Comparison of ENCODE assay signal across 16 cellular contexts in the genomic region with DNA sequence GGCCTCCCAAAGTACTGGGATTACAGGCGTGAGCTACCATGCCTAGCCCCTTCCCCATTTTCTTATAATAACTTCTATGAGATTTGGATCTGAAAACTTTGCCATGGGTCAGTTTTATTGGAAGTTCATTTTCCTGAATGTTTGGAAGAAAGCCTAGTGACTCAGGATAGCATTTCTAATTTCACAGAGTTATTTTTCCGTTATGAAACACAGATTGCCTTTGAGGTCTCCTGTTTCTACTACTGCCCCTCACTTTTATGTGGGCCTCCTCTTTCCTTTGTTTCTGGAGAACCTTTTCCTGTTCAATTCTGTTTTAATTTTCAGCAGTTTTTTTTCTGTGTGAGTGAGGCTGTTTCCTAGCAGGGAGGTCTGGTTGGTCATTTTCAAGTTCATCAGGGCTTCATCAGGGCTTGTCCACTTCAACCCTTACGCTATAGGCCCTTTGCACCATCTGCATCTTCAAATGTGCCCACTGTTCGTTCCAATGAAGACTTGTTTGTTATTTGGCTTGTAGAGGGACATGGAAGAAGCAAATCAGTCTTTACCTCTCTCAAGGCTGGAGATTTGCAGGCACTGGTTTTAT. TPM values are rescaled to one million over a fixed set of nuclear protein-coding genes. Genes with fewer than 3 reads are reported as not detected.
DNase-seq lines count a peak whose midpoint lies in the region; ATAC-seq and TF ChIP-seq lines count a peak whose summit lies in the region.
"Had no signal": no experiment of that assay in that cellular context is flagged by ENCODE, and none has a peak within 500 bp of the region (broad histone marks: within the 10 kb centered on the region; RNA-seq: fewer than 3 reads in every experiment).

No MANE protein-coding gene starts in this region.

- peak; percentile 64 for DNase-seq in AG08395 (ENCODE audit: low spot score)
- DNase-seq in WTC11 (ENCODE audit: low spot score) = no peak
- DNase-seq in fibroblast of the aortic adventitia (ENCODE audit: low read depth) = peak; percentile 74
- no peak for DNase-seq in gastrocnemius medialis
- DNase-seq in stimulated activated CD8-positive, alpha-beta memory T cell treated with anti-CD3 and anti-CD28 coated beads, Interleukin-4, amount 100 ng/mL, for 48 hours = no peak
- no peak for DNase-seq in activated naive CD4-positive, alpha-beta T cell (lab: John Stamatoyannopoulos, UW)
- DNase-seq in NCI-H146 (lab: John Stamatoyannopoulos, UW) = no peak
- DNase-seq in SHP77 treated with DMSO at 0.1 percent for 48 hours (lab: John Stamatoyannopoulos, UW) = no peak
- DNase-seq: activated naive CD8-positive, alpha-beta T cell treated with anti-CD3 and anti-CD28 coated beads, Interleukin-2, amount 10 ng/mL, durations not matched to agents 7 days and 5 days; DMS 273 treated with DMSO at 0.1 percent for 48 hours; islet precursor cell; Kasumi-1; NCI-H2081; stimulated activated CD4-positive, alpha-beta T cell treated with anti-CD3 and anti-CD28 coated beads, Interleukin-4, amount 100 ng/mL, for 4 hours had no signal

- intact Hi-C loops in gastrocnemius medialis (cut with DNase I; ENCODE audit: low total_unique reads) = no loop called here

- no peak for TF ChIP-seq POLR2A in gastrocnemius medialis (IDR thresholded peaks at IDR 0.05)

- peaks cover 25 to 32% of the 10 kb centered on the region in 2 donors for H3K4me1 ChIP-seq in gastrocnemius medialis

- H3K36me3 ChIP-seq in gastrocnemius medialis = no peaks in the 10 kb centered on the region

- H3K36me3 Mint-ChIP-seq in WTC11 = peaks cover 15% of the 10 kb centered on the region

- peaks cover 83% of the 10 kb centered on the region for H3K4me1 Mint-ChIP-seq in WTC11

- H3K4me3 ChIP-seq in fibroblast of the aortic adventitia (ENCODE audit: low read depth, low read length) (no peak overlapping the region), gastrocnemius medialis (no peak overlapping the region)

- no peaks in the 10 kb centered on the region for H3K9me3 ChIP-seq in gastrocnemius medialis

- TF ChIP-seq CTCF in WTC11 (IDR thresholded peaks at IDR 0.05) (no peak), fibroblast of the aortic adventitia (IDR thresholded peaks at IDR 0.05; ENCODE audit: insufficient read depth, low read length) (no peak), gastrocnemius medialis (IDR thresholded peaks at IDR 0.05 in 4 of 5, conservative IDR thresholded peaks at IDR 0.05 in 1 of 5) (no peak)

- no peaks in the 10 kb centered on the region for H3K27me3 ChIP-seq in gastrocnemius medialis

- H3K4me3 Mint-ChIP-seq in WTC11 = no peak overlapping the region
- H3K4me3 Mint-ChIP-seq: activated naive CD8-positive, alpha-beta T cell treated with anti-CD3 and anti-CD28 coated beads, Interleukin-2, amount 10 ng/mL, durations not matched to agents 7 days and 5 days; stimulated activated memory B cell treated with anti-CD40 and anti-IgM and Interleukin-4, amounts not matched to agents 10 μg/mL and 1 μg/mL and 100 μg/mL, for 72 hours; T-helper 1 cell treated with Interleukin-12 subunit alpha and Interleukin-12 subunit beta and Interleukin-4 antibody, amounts not matched to agents 30 μg/mL and 1 μg/mL, for 36 hours had no signal

- H3K27ac ChIP-seq in gastrocnemius medialis = peak overlapping the region; percentile 27 to 56 (median 39)

- no peaks in the 10 kb centered on the region for H3K27me3 Mint-ChIP-seq in WTC11 (ENCODE audit: low read depth)
- H3K27me3 Mint-ChIP-seq: activated naive CD8-positive, alpha-beta T cell treated with anti-CD3 and anti-CD28 coated beads, Interleukin-2, amount 10 ng/mL, durations not matched to agents 7 days and 5 days; stimulated activated memory B cell treated with anti-CD40 and anti-IgM and Interleukin-4, amounts not matched to agents 10 μg/mL and 1 μg/mL and 100 μg/mL, for 72 hours had no signal

- H3K9me3 Mint-ChIP-seq in WTC11 = peaks cover 3% of the 10 kb centered on the region; the same call in 1 of the 2 replicates
- H3K9me3 Mint-ChIP-seq: activated naive CD8-positive, alpha-beta T cell treated with anti-CD3 and anti-CD28 coated beads, Interleukin-2, amount 10 ng/mL, durations not matched to agents 7 days and 5 days; stimulated activated memory B cell treated with anti-CD40 and anti-IgM and Interleukin-4, amounts not matched to agents 10 μg/mL and 1 μg/mL and 100 μg/mL, for 72 hours; T-helper 1 cell treated with Interleukin-12 subunit alpha and Interleukin-12 subunit beta and Interleukin-4 antibody, amounts not matched to agents 30 μg/mL and 1 μg/mL, for 36 hours had no signal

- POLR2A ChIA-PET in WTC11 (lab: Charles Lee) = no interaction called here

- ATAC-seq in WTC11 = no peak
- ATAC-seq in gastrocnemius medialis = peak in 1 of 2 donors; percentile 60
- ATAC-seq: stimulated activated memory B cell treated with anti-CD40 and anti-IgM and Interleukin-4, amounts not matched to agents 10 μg/mL and 1 μg/mL and 100 μg/mL, for 72 hours had no signal

- in situ Hi-C loops in gastrocnemius medialis (cut with MboI; ENCODE audit: low sequenced_read_pairs in 4 of 4) = no loop called here

- H3K27ac Mint-ChIP-seq in WTC11 = peak overlapping the region; percentile 80
- H3K27ac Mint-ChIP-seq: activated naive CD8-positive, alpha-beta T cell treated with anti-CD3 and anti-CD28 coated beads, Interleukin-2, amount 10 ng/mL, durations not matched to agents 7 days and 5 days; stimulated activated memory B cell treated with anti-CD40 and anti-IgM and Interleukin-4, amounts not matched to agents 10 μg/mL and 1 μg/mL and 100 μg/mL, for 72 hours; T-helper 1 cell treated with Interleukin-12 subunit alpha and Interleukin-12 subunit beta and Interleukin-4 antibody, amounts not matched to agents 30 μg/mL and 1 μg/mL, for 36 hours had no signal

- CTCF ChIA-PET in WTC11 (lab: Charles Lee) = no interaction called here

TF ChIP-seq in WTC11, 78 proteins besides CTCF, POLR2A, EP300 and RAD21:
- TF ChIP-seq TEAD1 (CRISPR knock-in tag; IDR thresholded peaks at IDR 0.05) = no peak
- no peak for TF ChIP-seq ZNF416 (CRISPR knock-in tag; IDR thresholded peaks at IDR 0.05)
- TF ChIP-seq, protein P1, sequence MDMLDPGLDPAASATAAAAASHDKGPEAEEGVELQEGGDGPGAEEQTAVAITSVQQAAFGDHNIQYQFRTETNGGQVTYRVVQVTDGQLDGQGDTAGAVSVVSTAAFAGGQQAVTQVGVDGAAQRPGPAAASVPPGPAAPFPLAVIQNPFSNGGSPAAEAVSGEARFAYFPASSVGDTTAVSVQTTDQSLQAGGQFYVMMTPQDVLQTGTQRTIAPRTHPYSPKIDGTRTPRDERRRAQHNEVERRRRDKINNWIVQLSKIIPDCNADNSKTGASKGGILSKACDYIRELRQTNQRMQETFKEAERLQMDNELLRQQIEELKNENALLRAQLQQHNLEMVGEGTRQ (CRISPR knock-in tag; IDR thresholded peaks at IDR 0.05) = no peak
- TF ChIP-seq RORB (CRISPR knock-in tag; IDR thresholded peaks at IDR 0.05) = no peak
- TF ChIP-seq ATF1 (CRISPR knock-in tag; IDR thresholded peaks at IDR 0.05) = no peak
- TF ChIP-seq, protein P2, sequence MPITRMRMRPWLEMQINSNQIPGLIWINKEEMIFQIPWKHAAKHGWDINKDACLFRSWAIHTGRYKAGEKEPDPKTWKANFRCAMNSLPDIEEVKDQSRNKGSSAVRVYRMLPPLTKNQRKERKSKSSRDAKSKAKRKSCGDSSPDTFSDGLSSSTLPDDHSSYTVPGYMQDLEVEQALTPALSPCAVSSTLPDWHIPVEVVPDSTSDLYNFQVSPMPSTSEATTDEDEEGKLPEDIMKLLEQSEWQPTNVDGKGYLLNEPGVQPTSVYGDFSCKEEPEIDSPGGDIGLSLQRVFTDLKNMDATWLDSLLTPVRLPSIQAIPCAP (CRISPR knock-in tag; IDR thresholded peaks at IDR 0.05) = no peak
- TF ChIP-seq, protein P3, sequence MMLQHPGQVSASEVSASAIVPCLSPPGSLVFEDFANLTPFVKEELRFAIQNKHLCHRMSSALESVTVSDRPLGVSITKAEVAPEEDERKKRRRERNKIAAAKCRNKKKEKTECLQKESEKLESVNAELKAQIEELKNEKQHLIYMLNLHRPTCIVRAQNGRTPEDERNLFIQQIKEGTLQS (CRISPR knock-in tag; conservative IDR thresholded peaks at IDR 0.05) = no peak
- TF ChIP-seq, protein P4, sequence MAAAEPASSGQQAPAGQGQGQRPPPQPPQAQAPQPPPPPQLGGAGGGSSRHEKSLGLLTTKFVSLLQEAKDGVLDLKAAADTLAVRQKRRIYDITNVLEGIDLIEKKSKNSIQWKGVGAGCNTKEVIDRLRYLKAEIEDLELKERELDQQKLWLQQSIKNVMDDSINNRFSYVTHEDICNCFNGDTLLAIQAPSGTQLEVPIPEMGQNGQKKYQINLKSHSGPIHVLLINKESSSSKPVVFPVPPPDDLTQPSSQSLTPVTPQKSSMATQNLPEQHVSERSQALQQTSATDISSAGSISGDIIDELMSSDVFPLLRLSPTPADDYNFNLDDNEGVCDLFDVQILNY (CRISPR knock-in tag; IDR thresholded peaks at IDR 0.05) = no peak
- TF ChIP-seq FOXP1 (CRISPR knock-in tag; IDR thresholded peaks at IDR 0.05; ENCODE audit: borderline replicate concordance) = no peak

RNA-seq across cellular contexts. Expression of a gene that starts 58.7 kb away (rescaled TPM):
- total RNA-seq in WTC11 (2021) (99.7 to 107 TPM (median 104 TPM) in 3 replicates), fibroblast of the aortic adventitia (ENCODE audit: low replicate concordance) (57.8 and 74.7 TPM in 2 replicates), gastrocnemius medialis (10 to 100 TPM; 16.4 to 22.7 (median 18.0) TPM)

Comparison
In these comparisons a context has a peak if more than half of its experiments do, and no peak if none do; other contexts are left out.
1. DNase-seq: peak in AG08395 (single experiment) and fibroblast of the aortic adventitia (single experiment); none in WTC11 (single experiment), gastrocnemius medialis (0 of 2), stimulated activated CD8-positive, alpha-beta memory T cell treated with anti-CD3 and anti-CD28 coated beads, Interleukin-4, amount 100 ng/mL, for 48 hours (single experiment), activated naive CD4-positive, alpha-beta T cell (0 of 4), NCI-H146 (single experiment) and SHP77 treated with DMSO at 0.1 percent for 48 hours (single experiment).